Comparison of ENCODE assay signal across 30 cellular contexts in genomic region chr11:120702656-120703055, GRCh38.
DNase-seq lines count a peak whose midpoint lies in the region; ATAC-seq, FAIRE-seq and TF ChIP-seq lines count a peak whose summit lies in the region.
"Had no signal": no experiment of that assay in that cellular context is flagged by ENCODE, and none has a peak within 500 bp of the region (broad histone marks: within the 10 kb centered on the region; RNA-seq: fewer than 3 reads in every experiment).

No MANE protein-coding gene starts in this region.

- no peak for TF ChIP-seq EP300 in H1 (IDR thresholded peaks at IDR 0.05; ENCODE audit: borderline replicate concordance in 1 of 2, low read depth in 2 of 2, low read length in 2 of 2)

- in situ Hi-C loops in GM13976 (cut with MboI; ENCODE audit: low sequenced_read_pairs, unreplicated experiment) = no loop called here

- H3K23ac ChIP-seq in H1 (ENCODE audit: insufficient read length) = no peak overlapping the region

- no peak overlapping the region for H2AFZ ChIP-seq in H1 (ENCODE audit: low read length)
- H2AFZ ChIP-seq: GM23338 had no signal

- H3K4me1 ChIP-seq in H1 (replicated peaks in 1 of 4; ENCODE audit: control insufficient read depth in 3 of 4, insufficient read depth in 4 of 4, low read length in 3 of 4) = peaks cover 0 to 5% (median 0%) of the 10 kb centered on the region in 4 experiments; a peak in 2 of 7 replicates
- H3K4me1 ChIP-seq: breast epithelium, psoas muscle, sigmoid colon had no signal

- no peak overlapping the region for H2BK120ac ChIP-seq in H1 (replicated peaks; ENCODE audit: low read depth, low read length)

- no peaks in the 10 kb centered on the region; a peak in 1 of 8 replicates for H3K36me3 ChIP-seq in H1 (ENCODE audit: control insufficient read depth in 2 of 4, insufficient read depth in 4 of 4, low read length in 3 of 4)
- H3K36me3 ChIP-seq: breast epithelium, sigmoid colon had no signal

- no peak overlapping the region for H3K4ac ChIP-seq in H1 (replicated peaks; ENCODE audit: insufficient read length, low read depth, low read length)

- H3K9me3 ChIP-seq in H1 (ENCODE audit: insufficient read depth in 2 of 2, low read depth in 1 of 2, low read length in 1 of 2) = 0 out of 4 replicates have a peak, but pooled peaks cover 0 to 2% of the 10 kb centered on the region in 2 experiments

- H4K5ac ChIP-seq in H1 (ENCODE audit: insufficient read length, low read depth, low read length) = no peak overlapping the region

- no peaks in the 10 kb centered on the region for H3K79me2 ChIP-seq in H1 (ENCODE audit: control insufficient read depth in 1 of 2, insufficient read depth in 2 of 2, low read length in 2 of 2)

- H3K9ac ChIP-seq in H1 (replicated peaks in 1 of 4; ENCODE audit: extremely low read depth in 1 of 4, low read depth in 3 of 4, low read length in 3 of 4) = no peak overlapping the region

- no peak overlapping the region for H3K27ac ChIP-seq in H1 (ENCODE audit: low read depth, low read length)
- H3K27ac ChIP-seq: breast epithelium, C4-2B, psoas muscle, sigmoid colon had no signal

- WGBS in H1 (ENCODE audit: extremely low coverage in 1 of 2, insufficient coverage in 1 of 2, insufficient read length in 1 of 2, insufficient replicate concordance in 2 of 2, low coverage in 1 of 2, low lambda C conversion rate in 2 of 2, missing lambda C conversion rate in 1 of 2), 2 experiments = 74% methylated on average over 3 of the region's 3 CpGs; no CpG with 5 or more reads in 1 of the 2 experiments

- no peak overlapping the region for H3K4me2 ChIP-seq in H1 (ENCODE audit: insufficient read depth in 1 of 2, low read depth in 2 of 2, low read length in 2 of 2)
- H3K4me2 ChIP-seq: GM23338 had no signal

- POLR2A ChIA-PET in H1 (lab: Charles Lee; ENCODE audit: partially characterized antibody) = interaction anchor here (0.7 kb wide), 1 partner anchor 12 kb away, joined by 3 read pairs; no protein-coding TSS in a partner anchor

- no peak overlapping the region for H3K4me3 ChIP-seq in H1 (ENCODE audit: extremely low read depth in 1 of 4, insufficient read depth in 2 of 4, low read depth in 3 of 4, low read length in 4 of 4)
- H3K4me3 ChIP-seq: breast epithelium, GM23338, psoas muscle, sigmoid colon had no signal

- TF ChIP-seq CTCF in GM13976 (IDR thresholded peaks at IDR 0.05; ENCODE audit: borderline replicate concordance, control extremely low read depth, extremely low read depth, insufficient read depth, missing control alignments) (no peak), H1 (IDR thresholded peaks at IDR 0.05; ENCODE audit: control extremely low read depth in 1 of 3, insufficient read depth in 1 of 3, low read depth in 1 of 3, low read length in 3 of 3) (no peak)

- H3K79me1 ChIP-seq in H1 (ENCODE audit: low read depth, low read length) = no peaks in the 10 kb centered on the region; the same call in 1 of the 2 replicates

- H3K56ac ChIP-seq in H1 (replicated peaks; ENCODE audit: insufficient read length, low read depth, low read length) = no peak overlapping the region

- peak overlapping the region; percentile 28; the same call in 1 of the 2 replicates for H2AK5ac ChIP-seq in H1 (ENCODE audit: low read depth, low read length)

- ATAC-seq in GM21529 (IDR thresholded peaks at IDR 0.05; ENCODE audit: unreplicated experiment) = peak; percentile 55
- ATAC-seq: activated naive CD4-positive, alpha-beta T cell treated with anti-CD3 and anti-CD28 coated beads, Interleukin-2, amount 50 U/mL, for 72 hours; GM23338; HepG2; left ventricle myocardium superior; naive thymus-derived CD4-positive, alpha-beta T cell; psoas muscle; stimulated activated effector memory CD8-positive, alpha-beta T cell treated with anti-CD3 and anti-CD28 coated beads, Interleukin-12 subunit alpha, Interleukin-12 subunit beta, amount 100 ng/mL, for 72 hours; T-cell had no signal

- H2BK5ac ChIP-seq in H1 (ENCODE audit: low read depth, low read length) = no peak overlapping the region

- H3K23me2 ChIP-seq in H1 (ENCODE audit: low read depth, low read length) = no peaks in the 10 kb centered on the region

- H3K18ac ChIP-seq in H1 (ENCODE audit: extremely low read depth, low read length) = no peak overlapping the region

- TF ChIP-seq RAD21 in H1 (IDR thresholded peaks at IDR 0.05 in 1 of 2, conservative IDR thresholded peaks at IDR 0.05 in 1 of 2; ENCODE audit: low read depth in 2 of 2, low read length in 2 of 2) = no peak

- DNase-seq in GM13976 (ENCODE audit: low spot score) (peak; percentile 42), NOMO-1 (lab: John Stamatoyannopoulos, UW; ENCODE audit: unreplicated experiment in 2 of 2) (peak; percentile 1 to 51), H1 (ENCODE audit: low read depth in 1 of 2, low spot score in 2 of 2) (no peak), RKO (ENCODE audit: low spot score) (no peak), cerebellum (ENCODE audit: low spot score) (no peak), SIG-M5 (lab: John Stamatoyannopoulos, UW) (no peak)
- DNase-seq in activated CD4-positive, alpha-beta T cell treated with anti-CD3 and anti-CD28 coated beads, Interleukin-2, amount 50 U/mL, for 48 hours = no peak
- DNase-seq: activated CD4-positive, alpha-beta T cell treated with anti-CD3 and anti-CD28 coated beads for 1 hour; activated T-cell treated with anti-CD3 and anti-CD28 coated beads for 4 hours; Calu3; DMS79 treated with DMSO at 0.1 percent for 48 hours; effector CD4-positive, alpha-beta T cell; glutamatergic neuron; left ventricle myocardium superior; naive thymus-derived CD4-positive, alpha-beta T cell; NCI-H2081; NCI-H82; nucleus accumbens; psoas muscle; sigmoid colon; stimulated activated CD4-positive, alpha-beta T cell treated with anti-CD3 and anti-CD28 coated beads, Interleukin-4, amount 100 ng/mL, for 24 hours; T-cell had no signal

- CTCF ChIA-PET in H1 (lab: Charles Lee; ENCODE audit: partially characterized antibody) = interaction anchor here (0.6 to 19.6 kb wide), 10 partner anchors 3 to 1537 kb away, joined by 3 to 300 read pairs (median 4); no protein-coding TSS in a partner anchor

- H2BK12ac ChIP-seq in H1 (ENCODE audit: low read depth, low read length) = no peak overlapping the region

- TF ChIP-seq POLR2A in H1 (IDR thresholded peaks at IDR 0.05; ENCODE audit: control extremely low read depth in 1 of 2, low read depth in 2 of 2, low read length in 2 of 2) = no peak

- H3K14ac ChIP-seq in H1 (ENCODE audit: insufficient read length) = no peak overlapping the region

- no peak for FAIRE-seq in H1 (lab: Jason Lieb, UNC)
- FAIRE-seq: HepG2, islet of Langerhans had no signal

- H2BK15ac ChIP-seq in H1 (ENCODE audit: low read length) = no peak overlapping the region

- H4K91ac ChIP-seq in H1 (replicated peaks; ENCODE audit: insufficient read length, low read length) = no peak overlapping the region

- no peak overlapping the region for H4K8ac ChIP-seq in H1 (ENCODE audit: extremely low read depth, insufficient read depth, low read length)

- H3K27me3 ChIP-seq in H1 (replicated peaks in 1 of 4; ENCODE audit: control insufficient read depth in 3 of 4, extremely low read depth in 1 of 4, insufficient read depth in 3 of 4, low read length in 3 of 4) = no peaks in the 10 kb centered on the region
- H3K27me3 ChIP-seq: breast epithelium, sigmoid colon had no signal

- H2BK20ac ChIP-seq in H1 (ENCODE audit: low read length) = no peak overlapping the region

- no peaks in the 10 kb centered on the region for H4K20me1 ChIP-seq in H1 (replicated peaks in 1 of 2; ENCODE audit: control insufficient read depth in 1 of 2, insufficient read depth in 2 of 2, low read length in 2 of 2)

TF ChIP-seq in H1, 55 proteins besides CTCF, POLR2A, EP300 and RAD21:
- TF ChIP-seq CBX5 (IDR thresholded peaks at IDR 0.05; ENCODE audit: low read depth, low read length) (no peak), HDAC6 (IDR thresholded peaks at IDR 0.05; ENCODE audit: low read depth, low read length) (no peak), SP4 (IDR thresholded peaks at IDR 0.05; ENCODE audit: low read length) (no peak), GABPA (IDR thresholded peaks at IDR 0.05; ENCODE audit: borderline replicate concordance, insufficient read depth, low read length) (no peak), SUZ12 (IDR thresholded peaks at IDR 0.05; ENCODE audit: low read length) (no peak), CTBP2 (IDR thresholded peaks at IDR 0.05; ENCODE audit: borderline replicate concordance, insufficient read depth, insufficient read length, low read length) (no peak), JUND (IDR thresholded peaks at IDR 0.05; ENCODE audit: low read length) (no peak), GTF2F1 (IDR thresholded peaks at IDR 0.05; ENCODE audit: borderline replicate concordance, low read depth, low read length) (no peak), SIRT6 (IDR thresholded peaks at IDR 0.05; ENCODE audit: low read length) (no peak), KDM1A (IDR thresholded peaks at IDR 0.05; ENCODE audit: borderline replicate concordance, low read length) (no peak), POLR2AphosphoS5 (IDR thresholded peaks at IDR 0.05; ENCODE audit: low read depth, low read length) (no peak), CBX8 (IDR thresholded peaks at IDR 0.05; ENCODE audit: borderline replicate concordance, low read depth, low read length) (no peak), BCL11A (IDR thresholded peaks at IDR 0.05; ENCODE audit: low read depth in 2 of 2, low read length in 2 of 2) (no peak), KDM4A (IDR thresholded peaks at IDR 0.05; ENCODE audit: low read depth, low read length, severe bottlenecking) (no peak), CHD1 (IDR thresholded peaks at IDR 0.05; ENCODE audit: low read depth, low read length) (no peak), SP2 (IDR thresholded peaks at IDR 0.05; ENCODE audit: low read length) (no peak), NANOG (IDR thresholded peaks at IDR 0.05; ENCODE audit: insufficient read depth, low read depth, low read length, poor library complexity, severe bottlenecking) (no peak)
- TF ChIP-seq, protein P1, sequence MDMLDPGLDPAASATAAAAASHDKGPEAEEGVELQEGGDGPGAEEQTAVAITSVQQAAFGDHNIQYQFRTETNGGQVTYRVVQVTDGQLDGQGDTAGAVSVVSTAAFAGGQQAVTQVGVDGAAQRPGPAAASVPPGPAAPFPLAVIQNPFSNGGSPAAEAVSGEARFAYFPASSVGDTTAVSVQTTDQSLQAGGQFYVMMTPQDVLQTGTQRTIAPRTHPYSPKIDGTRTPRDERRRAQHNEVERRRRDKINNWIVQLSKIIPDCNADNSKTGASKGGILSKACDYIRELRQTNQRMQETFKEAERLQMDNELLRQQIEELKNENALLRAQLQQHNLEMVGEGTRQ (IDR thresholded peaks at IDR 0.05; ENCODE audit: low read length) = no peak

Comparison
In these comparisons a context has a peak if more than half of its experiments do, and no peak if none do; other contexts are left out.
1. DNase-seq: peak in GM13976 (single experiment) and NOMO-1 (2 of 2); none in H1 (0 of 2), RKO (single experiment), activated CD4-positive, alpha-beta T cell treated with anti-CD3 and anti-CD28 coated beads, Interleukin-2, amount 50 U/mL, for 48 hours (0 of 2), cerebellum (single experiment) and SIG-M5 (single experiment).